Comparison of ENCODE assay signal across 9 cellular contexts in the genomic region with DNA sequence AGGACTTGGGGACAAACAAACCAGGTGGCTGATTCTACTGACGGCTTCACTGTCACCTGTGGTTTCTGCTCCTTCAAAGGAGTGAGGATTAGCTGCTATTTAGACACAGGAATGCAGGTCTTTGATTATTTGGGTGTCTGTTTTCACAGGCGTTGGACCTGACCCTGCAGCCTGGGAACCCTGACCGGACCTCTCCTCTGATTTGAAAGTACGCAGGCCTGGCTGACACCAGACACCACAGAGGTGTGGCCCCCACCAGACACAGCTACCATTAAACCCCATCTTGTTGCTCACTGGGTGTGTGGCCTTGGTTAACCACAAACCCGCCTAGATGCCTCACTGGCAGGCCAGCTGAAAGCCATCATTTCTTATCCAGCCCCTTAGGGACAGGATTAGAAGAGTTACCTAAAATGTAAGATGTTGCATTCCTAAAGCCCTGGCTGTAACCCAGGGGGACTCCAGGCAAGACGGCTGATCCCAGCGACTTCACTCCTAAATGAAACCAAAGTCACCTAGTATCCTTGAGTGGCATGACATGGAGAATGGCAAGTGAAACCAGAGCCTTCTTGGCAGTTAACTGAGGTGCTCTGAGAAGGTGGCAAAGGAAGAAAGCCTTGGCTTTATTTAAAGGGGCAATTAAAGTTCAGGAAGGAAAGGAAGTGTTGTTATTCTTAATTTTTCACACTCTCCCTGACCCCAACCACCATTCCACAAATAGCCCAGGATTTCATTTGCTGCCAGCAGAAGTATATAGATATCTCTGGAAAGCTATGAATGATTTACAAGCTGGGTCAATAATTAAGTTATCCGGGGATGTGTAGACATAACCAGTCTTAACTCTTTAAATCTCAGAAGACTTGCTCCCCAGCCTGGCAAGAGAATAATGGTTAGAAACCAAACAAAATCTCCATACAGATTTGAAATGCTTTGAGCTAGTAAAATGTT.
DNase-seq lines count a peak whose midpoint lies in the region; TF ChIP-seq lines count a peak whose summit lies in the region.
"Had no signal": no experiment of that assay in that cellular context is flagged by ENCODE, and none has a peak within 500 bp of the region (broad histone marks: within the 10 kb centered on the region; RNA-seq: fewer than 3 reads in every experiment).

No MANE protein-coding gene starts in this region.

- H3F3A ChIP-seq in PC-9 (ENCODE audit: insufficient read depth, low read depth) = peaks cover 32% of the 10 kb centered on the region

- H3K4me1 ChIP-seq in PC-9 (replicated peaks; ENCODE audit: insufficient read depth) = peaks cover 44% of the 10 kb centered on the region

- TF ChIP-seq CTCF in HFFc6 (IDR thresholded peaks at IDR 0.05) (no peak), PC-9 (conservative IDR thresholded peaks at IDR 0.05) (no peak), GM20000 (IDR thresholded peaks at IDR 0.05; ENCODE audit: extremely low read depth, missing control alignments) (no peak)

- H3K36me3 Mint-ChIP-seq in HFFc6 (ENCODE audit: low read depth) = no peaks in the 10 kb centered on the region

- H3K79me2 ChIP-seq in PC-9 (ENCODE audit: low read depth) = no peaks in the 10 kb centered on the region

- peaks cover 18% of the 10 kb centered on the region for H3K27me3 Mint-ChIP-seq in HFFc6 (ENCODE audit: insufficient read depth)

- H3K9me3 Mint-ChIP-seq in HFFc6 = no peaks in the 10 kb centered on the region
- H3K9me3 Mint-ChIP-seq: dendritic cell treated with granulocyte-macrophage colony-stimulating factor and Interleukin-4, amounts not matched to agents 40 ng/mL and 50 ng/mL, for 4 days had no signal

- CTCF ChIA-PET in PC-9 (lab: Charles Lee) = no interaction called here

- no peaks in the 10 kb centered on the region for H4K20me1 ChIP-seq in PC-9 (ENCODE audit: insufficient read depth)

- no peaks in the 10 kb centered on the region for H3K9me3 ChIP-seq in PC-9 (ENCODE audit: insufficient read depth, low read depth)

- intact Hi-C loops in PC-9 (cut with micrococcal nuclease; ENCODE audit: unreplicated experiment) = loop anchor here (1.0 to 5.0 kb wide), 10 partner anchors 21 to 224 kb away; partner anchors contain the start of genes CD24, QRSL1 and RTN4IP1

- peak overlapping the region; percentile 95 for H3K27ac ChIP-seq in PC-9

- no peaks in the 10 kb centered on the region for H3K27me3 ChIP-seq in PC-9 (ENCODE audit: insufficient read depth, low read depth)

- H3K27ac Mint-ChIP-seq in HFFc6 = no peak overlapping the region
- H3K27ac Mint-ChIP-seq: dendritic cell treated with granulocyte-macrophage colony-stimulating factor and Interleukin-4, amounts not matched to agents 40 ng/mL and 50 ng/mL, for 4 days had no signal

- DNase-seq in DMS79 treated with DMSO at 0.1 percent for 48 hours (lab: John Stamatoyannopoulos, UW) (peak; percentile 39), HFFc6 (peak; percentile 3), PC-9 (peak; percentile 94 to 100), kidney glomerular epithelial cell (lab: John Stamatoyannopoulos, UW) (peak; percentile 77), SKM-1 treated with dmso at 0.1 percent for 144 hours (lab: John Stamatoyannopoulos, UW; ENCODE audit: unreplicated experiment) (no peak), NCI-H69 (lab: John Stamatoyannopoulos, UW) (no peak), GM20000 (ENCODE audit: low spot score) (no peak)
- no peak for DNase-seq in activated CD8-positive, alpha-beta memory T cell treated with anti-CD3 and anti-CD28 coated beads for 24 hours

- peaks cover 15% of the 10 kb centered on the region for H3K4me1 Mint-ChIP-seq in HFFc6 (ENCODE audit: low read depth)

- peak overlapping the region; percentile 72 for H3K4me2 ChIP-seq in PC-9

- no peaks in the 10 kb centered on the region for H3K9me2 ChIP-seq in PC-9 (ENCODE audit: insufficient read depth)

- no peaks in the 10 kb centered on the region for H3K36me3 ChIP-seq in PC-9 (ENCODE audit: low read depth)

- no peak overlapping the region for H2AFZ ChIP-seq in PC-9

- no peak overlapping the region for H3K4me3 Mint-ChIP-seq in HFFc6
- H3K4me3 Mint-ChIP-seq: dendritic cell treated with granulocyte-macrophage colony-stimulating factor and Interleukin-4, amounts not matched to agents 40 ng/mL and 50 ng/mL, for 4 days had no signal

- no TSS peak for BruUV-seq in PC-9 (replicated peaks; lab: Mats Ljungman, UMichigan)

- POLR2A ChIA-PET in PC-9 (lab: Charles Lee; ENCODE audit: unreplicated experiment) = interaction anchor here (0.5 to 1.5 kb wide), 11 partner anchors 15 to 1777 kb away, joined by 3 to 18 read pairs (median 5); partner anchors contain the start of gene CD24

- peak overlapping the region; percentile 42; the same call in 1 of the 2 replicates for H3K4me3 ChIP-seq in PC-9

Comparison
In these comparisons a context has a peak if more than half of its experiments do, and no peak if none do; other contexts are left out.
1. DNase-seq: peak in DMS79 treated with DMSO at 0.1 percent for 48 hours (single experiment), HFFc6 (single experiment), PC-9 (2 of 2) and kidney glomerular epithelial cell (single experiment); none in SKM-1 treated with dmso at 0.1 percent for 144 hours (single experiment), activated CD8-positive, alpha-beta memory T cell treated with anti-CD3 and anti-CD28 coated beads for 24 hours (single experiment), NCI-H69 (single experiment) and GM20000 (single experiment).